Comparison of ENCODE assay signal across 11 cellular contexts in the genomic region with DNA sequence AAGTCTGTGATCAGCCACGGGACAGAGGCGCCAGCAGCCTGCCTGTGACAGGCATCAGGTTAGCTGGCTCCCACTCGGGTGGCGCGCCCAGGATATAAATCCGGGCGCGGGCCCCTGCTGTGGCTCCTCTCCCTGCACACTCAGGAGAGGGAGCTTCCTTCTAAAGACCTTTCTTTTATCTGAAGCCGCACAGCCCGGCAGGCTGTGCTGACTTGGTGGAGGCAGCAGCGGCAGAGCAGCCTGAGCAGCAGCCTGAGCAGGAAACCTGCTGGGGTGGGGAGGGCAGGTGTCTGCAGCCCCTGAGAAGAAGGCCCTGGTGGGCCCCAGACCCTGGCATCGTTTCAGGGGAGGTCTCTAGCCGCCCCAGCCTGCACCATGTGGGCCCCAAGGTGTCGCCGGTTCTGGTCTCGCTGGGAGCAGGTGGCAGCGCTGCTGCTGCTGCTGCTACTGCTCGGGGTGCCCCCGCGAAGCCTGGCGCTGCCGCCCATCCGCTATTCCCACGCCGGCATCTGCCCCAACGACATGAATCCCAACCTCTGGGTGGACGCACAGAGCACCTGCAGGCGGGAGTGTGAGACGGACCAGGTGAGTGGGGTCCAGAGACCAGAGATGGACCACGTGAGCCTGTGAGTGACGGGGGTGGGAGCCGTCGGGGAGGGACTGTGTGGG. TPM values are rescaled to one million over a fixed set of nuclear protein-coding genes. Genes with fewer than 3 reads are reported as not detected.
DNase-seq lines count a peak whose midpoint lies in the region; ATAC-seq, FAIRE-seq and TF ChIP-seq lines count a peak whose summit lies in the region.
"Had no signal": no experiment of that assay in that cellular context is flagged by ENCODE, and none has a peak within 500 bp of the region (broad histone marks: within the 10 kb centered on the region; RNA-seq: fewer than 3 reads in every experiment).

WFIKKN2 (plus strand) TSS at position 24 of the 669 bp plus-strand sequence; CDS start at position 376, 352 bp downstream.

- H3K4me1 ChIP-seq in HUES48 (ENCODE audit: control insufficient read depth, insufficient read depth, low read length) (peaks cover 25% of the 10 kb centered on the region), small intestine (ENCODE audit: control insufficient read depth in 2 of 2, insufficient read depth in 1 of 2, low read depth in 1 of 2, low read length in 1 of 2) (no peaks in the 10 kb centered on the region), HAP-1 (no peaks in the 10 kb centered on the region)

- H3K4me3 ChIP-seq in HUES48 (ENCODE audit: low read depth, low read length) (no peak within 1 kb of the TSS), astrocyte of the spinal cord (ENCODE audit: low read depth, low read length) (peak within 1 kb of the TSS; percentile 5), small intestine (ENCODE audit: low read depth in 1 of 2, low read length in 2 of 2) (peak within 1 kb of the TSS in 1 of 2 donors; percentile 6), HAP-1 (no peak within 1 kb of the TSS)

- in situ Hi-C loops in astrocyte of the spinal cord (cut with HindIII; ENCODE audit: low sequenced_read_pairs) (no loop called here), HAP-1 (cut with MboI; ENCODE audit: low sequenced_read_pairs) (no loop called here)

- no peaks in the 10 kb centered on the region for H3K9me3 ChIP-seq in HUES48 (ENCODE audit: control insufficient read depth, insufficient read depth, low read length)
- no peaks in the 10 kb centered on the region for H3K9me3 ChIP-seq in small intestine (ENCODE audit: control insufficient read depth, low read depth)
- H3K9me3 ChIP-seq in HAP-1, result no peaks in the 10 kb centered on the region

- DNase-seq in astrocyte of the spinal cord (ENCODE audit: low read depth, low spot score) (no peak), left colon (peak in 1 of 2 donors; percentile 40), small intestine (peak; percentile 30), DMS153 (lab: John Stamatoyannopoulos, UW) (no peak), HAP-1 (ENCODE audit: low spot score in 2 of 2) (no peak), COLO668 (lab: John Stamatoyannopoulos, UW; ENCODE audit: unreplicated experiment) (no peak)
- DNase-seq: EL; NCI-H1105; stimulated activated CD4-positive, alpha-beta T cell treated with anti-CD3 and anti-CD28 coated beads, Interleukin-4, amount 100 ng/mL, for 4 hours had no signal

- no peaks in the 10 kb centered on the region; the same call in 1 of the 2 replicates for H3K27me3 ChIP-seq in HUES48 (ENCODE audit: control insufficient read depth, insufficient read depth, low read length)
- H3K27me3 ChIP-seq in small intestine (ENCODE audit: control insufficient read depth in 2 of 2, insufficient read depth in 2 of 2, low read length in 2 of 2), result no peaks in the 10 kb centered on the region
- H3K27me3 ChIP-seq in HAP-1 (ENCODE audit: low read depth), result no peaks in the 10 kb centered on the region

- FAIRE-seq in small intestine (lab: Jason Lieb, UNC), result no peak

- 33 to 61% (median 53%) methylated on average over 33 of the region's 33 CpGs for WGBS in small intestine, 3 donors

- H3K36me3 ChIP-seq in HUES48 (ENCODE audit: control insufficient read depth, insufficient read depth, low read length) (no peaks in the 10 kb centered on the region), small intestine (ENCODE audit: control insufficient read depth in 2 of 2, insufficient read depth in 2 of 2, low read length in 2 of 2) (no peaks in the 10 kb centered on the region), HAP-1 (replicated peaks) (no peaks in the 10 kb centered on the region)

- intact Hi-C loops in left colon (cut with DNase I, micrococcal nuclease), result loop anchor here in 1 of 2 donors (10.0 kb wide), 1 partner anchor 291 kb away; the partner anchor contains the start of gene SPATA20

- no peak within 1 kb of the TSS for H3K9ac ChIP-seq in HUES48 (ENCODE audit: low read depth, low read length)

- peak; percentile 83 for ATAC-seq in left colon

- H3K27ac ChIP-seq in HUES48 (ENCODE audit: low read depth, low read length) (peak within 1 kb of the TSS; percentile 44), small intestine (ENCODE audit: low read depth in 1 of 2, low read length in 1 of 2) (no peak within 1 kb of the TSS)

- TF ChIP-seq CTCF in astrocyte of the spinal cord (IDR thresholded peaks at IDR 0.05; ENCODE audit: low read depth, low read length), result no peak

RNA-seq across cellular contexts. Expression of gene WFIKKN2, which starts in this region (rescaled TPM):
- under 1 TPM; 0.06 to 0.08 TPM for total RNA-seq in left colon
- polyA plus RNA-seq in small intestine, result under 1 TPM in 1 of 3 donors, not detected in 2; 0.10 TPM
- total RNA-seq: RPMI7951 had no signal

Comparison
In these comparisons a context has a peak if more than half of its experiments do, and no peak if none do; other contexts are left out.
1. Peak in ATAC-seq in left colon; RNA of the gene not detected or under 1 TPM.
2. Peak in DNase-seq in small intestine; RNA of the gene not detected or under 1 TPM.